In genomic region chr6:152680879-152681517, GRCh38 we compare ENCODE assay signal across 21 cellular contexts. TPM values are rescaled to one million over a fixed set of nuclear protein-coding genes. Genes with fewer than 3 reads are reported as not detected.
"Had no signal": no experiment of that assay in that cellular context is flagged by ENCODE, and none has a peak within 500 bp of the region (broad histone marks: within the 10 kb centered on the region; RNA-seq: fewer than 3 reads in every experiment).

No MANE protein-coding gene starts in this region.

- DNase-seq: activated CD4-positive, alpha-beta T cell treated with anti-CD3 and anti-CD28 coated beads for 4 hours; activated CD4-positive, alpha-beta T cell treated with anti-CD3 and anti-CD28 coated beads, Interleukin-2, amount 50 U/mL, for 48 hours; activated CD4-positive, CD25-positive, alpha-beta regulatory T cell; activated effector memory CD4-positive, alpha-beta T cell treated with Interleukin-2 at 50 U/mL for 16 hours; activated naive CD4-positive, alpha-beta T cell treated with anti-CD3 and anti-CD28 coated beads for 36 hours; activated T-cell treated with anti-CD3 and anti-CD28 coated beads, Interleukin-2, amount 50 U/mL, for 72 hours; cerebellar nuclear complex; heart right ventricle; left colon; nucleus accumbens; posterior cingulate gyrus; sigmoid colon; stimulated activated CD4-positive, alpha-beta T cell treated with anti-CD3 and anti-CD28 coated beads, Interleukin-15, amount 100 ng/mL, for 24 hours; stimulated activated naive B cell treated with anti-CD40 and anti-IgM and Interleukin-4, amounts not matched to agents 10 μg/mL and 1 μg/mL and 100 μg/mL, for 72 hours; T1000; testis had no signal

- H3K27me3 ChIP-seq: sigmoid colon, testis, vagina had no signal

- H3K36me3 ChIP-seq: heart right ventricle, sigmoid colon, vagina had no signal

- ATAC-seq: activated T-cell treated with anti-CD3 and anti-CD28 coated beads, Interleukin-2, amount 50 U/mL, for 72 hours; heart right ventricle; left colon; stimulated activated naive B cell treated with anti-CD40 and anti-IgM and Interleukin-4, amounts not matched to agents 10 μg/mL and 1 μg/mL and 100 μg/mL, for 72 hours had no signal

- H3K27ac ChIP-seq: coronary artery, epithelial cell of prostate, sigmoid colon, testis, vagina had no signal

- H3K4me2 ChIP-seq: smooth muscle cell had no signal

- H3K4me3 ChIP-seq: coronary artery, heart right ventricle, sigmoid colon, smooth muscle cell, testis, vagina had no signal

- H3K4me1 ChIP-seq: sigmoid colon, testis, vagina had no signal

- H3K9me3 ChIP-seq: heart right ventricle, sigmoid colon, testis, vagina had no signal

RNA-seq across cellular contexts. Expression of gene MYCT1, which starts 16.7 kb away (rescaled TPM):
- total RNA-seq: activated naive CD4-positive, alpha-beta T cell treated with anti-CD3 and anti-CD28 coated beads for 36 hours; activated T-cell treated with anti-CD3 and anti-CD28 coated beads, Interleukin-2, amount 50 U/mL, for 72 hours; myocyte; smooth muscle cell had no signal
